Comparison of ENCODE assay signal across 1 cellular context in genomic region chr10:22103701-22104100, GRCh38.
TF ChIP-seq lines count a peak whose summit lies in the region.

No MANE protein-coding gene starts in this region.

TF ChIP-seq in HCT116, 20 proteins besides CTCF, POLR2A, EP300 and RAD21 (continued from another document):
- no peak for TF ChIP-seq REST (IDR thresholded peaks at IDR 0.05; ENCODE audit: low read depth)
- no peak for TF ChIP-seq ZFX (IDR thresholded peaks at IDR 0.05)
- TF ChIP-seq ELF1 (IDR thresholded peaks at IDR 0.05; ENCODE audit: borderline replicate concordance, low read depth) = no peak
- TF ChIP-seq CBX3 (IDR thresholded peaks at IDR 0.05; ENCODE audit: low read depth) = no peak
- TF ChIP-seq ZNF274 (IDR thresholded peaks at IDR 0.05; ENCODE audit: low read depth, low read length) = no peak
- TF ChIP-seq TCF7L2 (IDR thresholded peaks at IDR 0.05; ENCODE audit: borderline replicate concordance, extremely low read depth, insufficient read depth, insufficient read length) = no peak
- TF ChIP-seq FOSL1 (IDR thresholded peaks at IDR 0.05; ENCODE audit: low read depth) = no peak
- TF ChIP-seq, protein P1, sequence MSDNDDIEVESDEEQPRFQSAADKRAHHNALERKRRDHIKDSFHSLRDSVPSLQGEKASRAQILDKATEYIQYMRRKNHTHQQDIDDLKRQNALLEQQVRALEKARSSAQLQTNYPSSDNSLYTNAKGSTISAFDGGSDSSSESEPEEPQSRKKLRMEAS (IDR thresholded peaks at IDR 0.05) = no peak
- TF ChIP-seq EZH2phosphoT487 (IDR thresholded peaks at IDR 0.05; ENCODE audit: borderline replicate concordance) = no peak
